Comparison of ENCODE assay signal across 18 cellular contexts in the genomic region with DNA sequence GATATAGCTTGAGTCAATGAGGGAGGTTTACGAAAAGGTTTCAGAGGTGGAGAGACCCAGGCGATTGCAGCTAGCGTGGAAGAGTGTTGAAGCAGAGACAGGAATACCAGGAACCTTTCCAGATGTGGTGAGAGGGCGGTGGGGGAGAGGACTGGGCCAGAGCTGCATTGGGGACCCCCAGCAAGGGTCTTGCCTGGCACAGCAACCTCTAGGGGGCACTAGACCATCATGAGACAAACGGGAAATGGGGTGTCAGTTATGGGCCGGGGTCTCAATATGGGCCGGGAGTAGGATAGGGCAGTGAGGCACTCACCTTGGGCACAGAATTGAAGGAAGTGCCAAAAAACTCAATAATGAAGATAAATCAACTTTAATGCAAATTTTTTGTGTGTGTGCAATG. TPM values are rescaled to one million over a fixed set of nuclear protein-coding genes. Genes with fewer than 3 reads are reported as not detected.
DNase-seq lines count a peak whose midpoint lies in the region; ATAC-seq, FAIRE-seq and TF ChIP-seq lines count a peak whose summit lies in the region.
"Had no signal": no experiment of that assay in that cellular context is flagged by ENCODE, and none has a peak within 500 bp of the region (broad histone marks: within the 10 kb centered on the region; RNA-seq: fewer than 3 reads in every experiment).

No MANE protein-coding gene starts in this region.

- no peaks in the 10 kb centered on the region for H3K36me3 ChIP-seq in SU-DHL-6 (ENCODE audit: low read length)
- H3K36me3 ChIP-seq in neuronal stem cell (replicated peaks in 1 of 2; ENCODE audit: control insufficient read depth in 2 of 2, insufficient read depth in 2 of 2, low read length in 2 of 2), result peaks cover 0 to 11% of the 10 kb centered on the region in 2 donors

- H3K23ac ChIP-seq in neuronal stem cell (ENCODE audit: low read depth, low read length, poor library complexity), result no peak overlapping the region

- peaks cover 10% of the 10 kb centered on the region; the same call in 2 of the 3 replicates for H3K4me1 ChIP-seq in A549
- H3K4me1 ChIP-seq in neuronal stem cell (ENCODE audit: control insufficient read depth in 2 of 2, insufficient read depth in 1 of 2, low read depth in 1 of 2, low read length in 2 of 2), result peaks cover 3 to 8% of the 10 kb centered on the region in 2 donors

- no peak; a peak in 1 of 5 replicates for TF ChIP-seq RAD21 in A549 (conservative IDR thresholded peaks at IDR 0.05 in 1 of 2, IDR thresholded peaks at IDR 0.05 in 1 of 2)

- no peak overlapping the region for H2BK5ac ChIP-seq in neuronal stem cell (ENCODE audit: low read length)

- TF ChIP-seq POLR2A in A549 (IDR thresholded peaks at IDR 0.05; ENCODE audit: low read length), result no peak

- no peaks in the 10 kb centered on the region for H3F3A ChIP-seq in SU-DHL-6 (ENCODE audit: insufficient read depth)

- H3K9me3 ChIP-seq in A549 (no peaks in the 10 kb centered on the region), SU-DHL-6 (ENCODE audit: insufficient read depth, low read length) (no peaks in the 10 kb centered on the region), neuronal stem cell (replicated peaks in 1 of 2; ENCODE audit: control insufficient read depth in 2 of 2, insufficient read depth in 1 of 2, low read depth in 1 of 2, low read length in 2 of 2) (no peaks in the 10 kb centered on the region)
- H3K9me3 ChIP-seq: BLaER1 had no signal

- H3K79me1 ChIP-seq in neuronal stem cell (ENCODE audit: low read depth, low read length), result peaks cover 3% of the 10 kb centered on the region

- H2AK5ac ChIP-seq in neuronal stem cell (ENCODE audit: low read depth, low read length), result no peak overlapping the region

- H3K4ac ChIP-seq in neuronal stem cell (ENCODE audit: low read length), result no peak overlapping the region

- FAIRE-seq in A549 (lab: Jason Lieb, UNC), result no peak

- no peaks in the 10 kb centered on the region for H3K9me2 ChIP-seq in SU-DHL-6 (replicated peaks; ENCODE audit: insufficient read depth, low read length)

- H3K4me2 ChIP-seq in A549, result no peak overlapping the region
- H3K4me2 ChIP-seq in SU-DHL-6 (ENCODE audit: low read depth, low read length, poor library complexity, severe bottlenecking), result no peak overlapping the region
- H3K4me2 ChIP-seq in neuronal stem cell (ENCODE audit: insufficient read depth, low read length, poor library complexity, severe bottlenecking), result no peak overlapping the region
- H3K4me2 ChIP-seq: BLaER1 had no signal

- H3K18ac ChIP-seq in neuronal stem cell (ENCODE audit: low read length), result no peak overlapping the region

- in situ Hi-C loops in GM13976 (cut with MboI; ENCODE audit: low sequenced_read_pairs, unreplicated experiment), result no loop called here

- no peak overlapping the region for H2BK120ac ChIP-seq in neuronal stem cell (ENCODE audit: low read depth, low read length)

- ATAC-seq in A549, result no peak
- ATAC-seq in HG03439 (IDR thresholded peaks at IDR 0.05; ENCODE audit: unreplicated experiment), result no peak
- ATAC-seq: natural killer cell, T-helper 17 cell had no signal

- TF ChIP-seq CTCF in A549 (IDR thresholded peaks at IDR 0.05) (peak; percentile 30; the same call in 2 of the 3 replicates), GM13976 (IDR thresholded peaks at IDR 0.05; ENCODE audit: borderline replicate concordance, control extremely low read depth, extremely low read depth, insufficient read depth, missing control alignments) (no peak), SU-DHL-6 (IDR thresholded peaks at IDR 0.05; ENCODE audit: insufficient read depth, low read length, poor library complexity, severe bottlenecking) (peak; percentile 13)

- no peak overlapping the region for H3K27ac ChIP-seq in A549
- no peak overlapping the region for H3K27ac ChIP-seq in SU-DHL-6 (ENCODE audit: low read depth, low read length)
- no peak overlapping the region for H3K27ac ChIP-seq in neuronal stem cell (replicated peaks; ENCODE audit: low read length)
- H3K27ac ChIP-seq: BLaER1 had no signal

- H4K20me1 ChIP-seq in SU-DHL-6 (ENCODE audit: low read depth, low read length), result no peaks in the 10 kb centered on the region

- POLR2A ChIA-PET in A549 (lab: Yijun Ruan, JAX), result interaction anchor here (1.0 kb wide), 1 partner anchor 15 kb away, joined by 3 read pairs; no protein-coding TSS in a partner anchor

- no peak overlapping the region for H2AFZ ChIP-seq in SU-DHL-6 (ENCODE audit: low read depth, low read length, severe bottlenecking)
- no peak overlapping the region for H2AFZ ChIP-seq in neuronal stem cell (ENCODE audit: low read length)

- no peak overlapping the region for H2BK15ac ChIP-seq in neuronal stem cell (ENCODE audit: low read length)

- no peak overlapping the region for H4K8ac ChIP-seq in neuronal stem cell (ENCODE audit: low read depth, low read length)

- no peaks in the 10 kb centered on the region for H3K79me2 ChIP-seq in SU-DHL-6 (ENCODE audit: insufficient read depth, low read length)

- no peak overlapping the region for H4K91ac ChIP-seq in neuronal stem cell (ENCODE audit: low read depth, low read length, poor library complexity)

- no peak for DNase-seq in A549 (ENCODE audit: low read depth in 1 of 2, low spot score in 1 of 2)
- DNase-seq in GM13976 (ENCODE audit: low spot score), result peak; percentile 24
- DNase-seq in iPS-NIHi7 (ENCODE audit: extremely low spot score), result peak; percentile 62
- no peak for DNase-seq in neuronal stem cell (ENCODE audit: low spot score)
- DNase-seq in activated CD4-positive, alpha-beta T cell treated with anti-CD3 and anti-CD28 coated beads for 1 hour, result no peak
- no peak for DNase-seq in NOMO-1 treated with dmso at 0.1 percent for 144 hours (lab: John Stamatoyannopoulos, UW; ENCODE audit: unreplicated experiment)
- DNase-seq: activated CD4-positive, alpha-beta memory T cell treated with anti-CD3 and anti-CD28 coated beads, Interleukin-2, amount 10 ng/mL, durations not matched to agents 7 days and 5 days; activated naive CD4-positive, alpha-beta T cell treated with Interleukin-2 at 50 U/mL for 16 hours; KBM-7; natural killer cell; NCI-H2029; OCI-M1; stimulated activated CD4-positive, alpha-beta T cell treated with anti-CD3 and anti-CD28 coated beads, Interleukin-15, amount 100 ng/mL, for 24 hours; stimulated activated CD8-positive, alpha-beta memory T cell treated with anti-CD3 and anti-CD28 coated beads, Interleukin-4, amount 100 ng/mL, for 48 hours; T-helper 17 cell had no signal

- 62% methylated on average over 7 of the region's 7 CpGs for WGBS in A549 (ENCODE audit: missing lambda C conversion rate)
- no CpG with 5 or more reads among the region's 7 CpGs for WGBS in neuronal stem cell (ENCODE audit: extremely low coverage in 2 of 2, insufficient read length in 2 of 2, insufficient replicate concordance in 1 of 2), 2 donors

- no peak overlapping the region for H2BK12ac ChIP-seq in neuronal stem cell (ENCODE audit: low read length)

- H3K27me3 ChIP-seq in SU-DHL-6 (ENCODE audit: low read length) (no peaks in the 10 kb centered on the region), neuronal stem cell (ENCODE audit: control insufficient read depth in 3 of 3, insufficient read depth in 3 of 3, low read depth in 1 of 3, low read length in 3 of 3) (peaks cover 0 to 3% (median 0%) of the 10 kb centered on the region in 3 experiments)
- H3K27me3 ChIP-seq: BLaER1 had no signal

- no peak overlapping the region for H3K14ac ChIP-seq in neuronal stem cell (ENCODE audit: low read length)

- TF ChIP-seq EP300 in A549 (IDR thresholded peaks at IDR 0.05), result no peak

- H3K9ac ChIP-seq in SU-DHL-6 (ENCODE audit: low read length) (no peak overlapping the region), neuronal stem cell (ENCODE audit: low read depth, low read length, poor library complexity) (no peak overlapping the region)
- H3K9ac ChIP-seq: BLaER1 had no signal

- CTCF ChIA-PET in A549 (lab: Yijun Ruan, JAX), result interaction anchor here (0.7 to 16.7 kb wide), 10 partner anchors 8 to 500 kb away, joined by 3 to 279 read pairs (median 4); a partner anchor contains a TSS

- H3K4me3 ChIP-seq in A549, result no peak overlapping the region
- H3K4me3 ChIP-seq in SU-DHL-6 (ENCODE audit: insufficient read depth, low read length, poor library complexity, severe bottlenecking), result no peak overlapping the region
- H3K4me3 ChIP-seq in neuronal stem cell (ENCODE audit: low read length in 2 of 2), result no peak overlapping the region
- H3K4me3 ChIP-seq: BLaER1 had no signal

TF ChIP-seq in A549, 52 proteins besides CTCF, POLR2A, EP300 and RAD21:
- TF ChIP-seq RFX5 (IDR thresholded peaks at IDR 0.05), result no peak
- no peak for TF ChIP-seq EHF (CRISPR knock-in tag; IDR thresholded peaks at IDR 0.05)
- no peak for TF ChIP-seq MAFK (IDR thresholded peaks at IDR 0.05; ENCODE audit: partially characterized antibody)
- TF ChIP-seq ZFP36 (IDR thresholded peaks at IDR 0.05; ENCODE audit: borderline replicate concordance, partially characterized antibody), result no peak
- TF ChIP-seq, protein P1, sequence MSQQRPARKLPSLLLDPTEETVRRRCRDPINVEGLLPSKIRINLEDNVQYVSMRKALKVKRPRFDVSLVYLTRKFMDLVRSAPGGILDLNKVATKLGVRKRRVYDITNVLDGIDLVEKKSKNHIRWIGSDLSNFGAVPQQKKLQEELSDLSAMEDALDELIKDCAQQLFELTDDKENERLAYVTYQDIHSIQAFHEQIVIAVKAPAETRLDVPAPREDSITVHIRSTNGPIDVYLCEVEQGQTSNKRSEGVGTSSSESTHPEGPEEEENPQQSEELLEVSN (IDR thresholded peaks at IDR 0.05; ENCODE audit: borderline replicate concordance, low read depth), result no peak
- no peak for TF ChIP-seq CEBPB (IDR thresholded peaks at IDR 0.05)
- TF ChIP-seq KDM1A (IDR thresholded peaks at IDR 0.05; ENCODE audit: low read depth), result no peak
- TF ChIP-seq HOXB13 (CRISPR knock-in tag; IDR thresholded peaks at IDR 0.05; ENCODE audit: low read depth), result no peak

RNA-seq across cellular contexts. Expression of a gene that starts 2.1 kb away (rescaled TPM):
- polyA plus RNA-seq in A549 (2011; rRNA removed) (10.9 and 16.1 TPM in 2 replicates), A549 (2017; fragmentation: RNase III; extraction: RNeasy Plus Mini Kit Qiagen cat#74134 plus additional on column Dnase treatment) (22.7 to 25.1 TPM (median 24.5 TPM) in 3 replicates)
- 26.6 and 50.9 TPM in 2 replicates for polyA plus RNA-seq in A549 (2012; cell fraction: cytosol; rRNA removed)
- polyA plus RNA-seq in A549 (2012; cell fraction: nucleus; rRNA removed), result 46.0 and 78.2 TPM in 2 replicates
- polyA minus RNA-seq in A549 (2011; rRNA and poly(A)+ RNA removed), result 6.1 and 12.6 TPM in 2 replicates
- 42.5 TPM for polyA plus RNA-seq in neuronal stem cell (2013, experiment 1 of 2)
- 38.5 TPM for polyA plus RNA-seq in neuronal stem cell (2013, experiment 2 of 2)

RNA-seq across cellular contexts. Expression of a gene that starts 33.6 kb away (rescaled TPM):
- polyA plus RNA-seq in A549 (2011; rRNA removed), result 0.05 and 0.13 TPM in 2 replicates
- polyA plus RNA-seq in A549 (2012; cell fraction: cytosol; rRNA removed), result 0.12 and 0.13 TPM in 2 replicates
- polyA plus RNA-seq in A549 (2012; cell fraction: nucleus; rRNA removed), result 0.50 and 0.77 TPM in 2 replicates
- polyA plus RNA-seq in A549 (2017; fragmentation: RNase III; extraction: RNeasy Plus Mini Kit Qiagen cat#74134 plus additional on column Dnase treatment), result 0.13 to 0.26 TPM (median 0.20 TPM) in 3 replicates
- polyA minus RNA-seq in A549 (2011; rRNA and poly(A)+ RNA removed), result 0.15 and 0.58 TPM in 2 replicates
- polyA plus RNA-seq in neuronal stem cell (2013, experiment 1 of 2), result 1.1 TPM
- 0.97 TPM for polyA plus RNA-seq in neuronal stem cell (2013, experiment 2 of 2)

Comparison
In these comparisons a context has a peak if more than half of its experiments do, and no peak if none do; other contexts are left out.
1. DNase-seq: peak in GM13976 (single experiment) and iPS-NIHi7 (single experiment); none in A549 (0 of 2), neuronal stem cell (single experiment), activated CD4-positive, alpha-beta T cell treated with anti-CD3 and anti-CD28 coated beads for 1 hour (single experiment) and NOMO-1 treated with dmso at 0.1 percent for 144 hours (single experiment).